ENCODE assay signal across 8 cellular contexts in the genomic region with DNA sequence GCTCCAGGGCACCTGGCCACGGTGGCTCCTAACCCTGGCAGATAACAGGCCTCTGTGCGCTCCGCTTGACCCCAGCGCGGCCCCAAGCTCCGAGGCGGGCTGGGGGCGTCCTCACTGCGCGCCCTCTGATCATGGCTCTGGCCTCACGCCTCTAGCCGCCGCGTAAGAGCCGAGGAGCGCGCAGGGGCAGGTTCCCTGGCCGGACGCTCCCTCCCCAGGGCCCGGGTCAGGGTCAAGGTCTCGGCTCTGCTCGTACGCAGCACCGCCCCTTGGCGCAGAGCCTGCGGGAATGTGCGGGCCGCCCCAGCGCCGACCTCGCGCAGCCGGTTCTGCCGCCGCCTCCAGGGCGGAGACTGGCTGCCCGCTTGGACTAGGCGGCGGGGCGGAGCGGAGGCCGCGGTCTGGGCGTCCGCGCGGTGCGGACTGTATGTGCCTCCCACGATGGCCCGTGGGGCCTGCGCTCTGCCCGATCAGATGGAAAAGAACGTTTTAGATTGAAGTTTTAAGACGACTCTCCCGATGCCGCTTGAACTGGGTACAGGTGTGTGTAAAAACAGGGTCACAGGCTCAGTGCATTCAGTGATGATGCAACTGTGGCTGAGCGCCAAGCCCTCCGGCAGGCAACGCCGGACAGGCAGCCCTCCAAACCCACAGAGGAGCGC. TPM values are rescaled to one million over a fixed set of nuclear protein-coding genes. Genes with fewer than 3 reads are reported as not detected.
A peak's percentile ranks its signal among the peaks of the same experiment; 100 is the strongest.
DNase-seq lines count a peak whose midpoint lies in the region; TF ChIP-seq lines count a peak whose summit lies in the region.

No MANE protein-coding gene starts in this region.

- H3K27me3 ChIP-seq in HL-60 (ENCODE audit: insufficient read depth, poor library complexity, severe bottlenecking), result peaks cover 20% of the 10 kb centered on the region

- no peaks in the 10 kb centered on the region for H3K9me3 Mint-ChIP-seq in activated CD4-positive, alpha-beta memory T cell treated with anti-CD3 and anti-CD28 coated beads for 36 hours

- H3K27ac ChIP-seq in 22Rv1, result peak overlapping the region; percentile 64
- H3K27ac ChIP-seq in HL-60 (replicated peaks), result no peak overlapping the region; the same call in 1 of the 2 replicates

- peaks cover 50% of the 10 kb centered on the region for H3K27me3 Mint-ChIP-seq in activated CD4-positive, alpha-beta memory T cell treated with anti-CD3 and anti-CD28 coated beads for 36 hours

- H3K4me3 Mint-ChIP-seq in activated CD4-positive, alpha-beta memory T cell treated with anti-CD3 and anti-CD28 coated beads for 36 hours, result peak overlapping the region; percentile 69

- H3K4me3 ChIP-seq in GM12864 (ENCODE audit: low read depth, low read length) (peak overlapping the region; percentile 65), HL-60 (replicated peaks; ENCODE audit: insufficient read depth, low read length) (peak overlapping the region; percentile 64)

- TF ChIP-seq CTCF in 22Rv1 (IDR thresholded peaks at IDR 0.05), result no peak
- no peak for TF ChIP-seq CTCF in GM12864 (IDR thresholded peaks at IDR 0.05; ENCODE audit: low read depth, low read length, missing control alignments)
- TF ChIP-seq CTCF in HL-60 (IDR thresholded peaks at IDR 0.05; ENCODE audit: insufficient read depth, low read length), result no peak

- DNase-seq in GM12864 (ENCODE audit: low read depth) (no peak), HL-60 (ENCODE audit: low read depth in 1 of 2, low spot score in 1 of 2) (peak; percentile 7 to 30), fibroblast of gingiva (ENCODE audit: low read depth) (peak; percentile 30), myocyte (ENCODE audit: low read depth) (peak; percentile 47), NCI-H446 (lab: John Stamatoyannopoulos, UW) (no peak), AML-193 (lab: John Stamatoyannopoulos, UW) (no peak)
- DNase-seq in activated CD4-positive, alpha-beta memory T cell treated with anti-CD3 and anti-CD28 coated beads for 36 hours, result peak; percentile 23

- H3K4me1 Mint-ChIP-seq in activated CD4-positive, alpha-beta memory T cell treated with anti-CD3 and anti-CD28 coated beads for 36 hours (ENCODE audit: low read depth), result peaks cover 16% of the 10 kb centered on the region

- POLR2A ChIA-PET in activated CD4-positive, alpha-beta memory T cell treated with anti-CD3 and anti-CD28 coated beads for 36 hours (lab: Charles Lee), result no interaction called here

- no peaks in the 10 kb centered on the region for H3K36me3 Mint-ChIP-seq in activated CD4-positive, alpha-beta memory T cell treated with anti-CD3 and anti-CD28 coated beads for 36 hours

- no peak overlapping the region for H3K27ac Mint-ChIP-seq in activated CD4-positive, alpha-beta memory T cell treated with anti-CD3 and anti-CD28 coated beads for 36 hours

- CTCF ChIA-PET in activated CD4-positive, alpha-beta memory T cell treated with anti-CD3 and anti-CD28 coated beads for 36 hours (lab: Charles Lee), result no interaction called here

- intact Hi-C loops in activated CD4-positive, alpha-beta memory T cell treated with anti-CD3 and anti-CD28 coated beads for 36 hours (cut with micrococcal nuclease), result no loop called here

RNA-seq across cellular contexts. Expression of a gene that starts 40.8 kb away (rescaled TPM):
- total RNA-seq in activated CD4-positive, alpha-beta memory T cell treated with anti-CD3 and anti-CD28 coated beads for 36 hours, result 1 to 10 TPM; 8.2 to 8.7 TPM
- total RNA-seq in myocyte, result 14.5 and 15.6 TPM in 2 replicates
- 26.2 TPM for polyA plus RNA-seq in myocyte (2012)

RNA-seq across cellular contexts. Expression of a gene that starts 53.2 kb away (rescaled TPM):
- total RNA-seq in activated CD4-positive, alpha-beta memory T cell treated with anti-CD3 and anti-CD28 coated beads for 36 hours, result 10 to 100 TPM; 28.6 to 29.2 TPM
- 10.4 and 11.4 TPM in 2 replicates for total RNA-seq in myocyte
- polyA plus RNA-seq in myocyte (2012), result 18.3 TPM

RNA-seq across cellular contexts. Expression of a gene that starts 57.5 kb away (rescaled TPM):
- 10 to 100 TPM; 12.7 to 13.7 TPM for total RNA-seq in activated CD4-positive, alpha-beta memory T cell treated with anti-CD3 and anti-CD28 coated beads for 36 hours
- 5.9 and 11.7 TPM in 2 replicates for total RNA-seq in myocyte
- 8.2 TPM for polyA plus RNA-seq in myocyte (2012)

Comparison
In these comparisons a context has a peak if more than half of its experiments do, and no peak if none do; other contexts are left out.
1. DNase-seq: peak in HL-60 (2 of 2), activated CD4-positive, alpha-beta memory T cell treated with anti-CD3 and anti-CD28 coated beads for 36 hours (single experiment), fibroblast of gingiva (single experiment) and myocyte (single experiment); none in GM12864 (single experiment), NCI-H446 (0 of 2) and AML-193 (0 of 2).